In genomic region chr22:45199723-45200122, GRCh38 we compare ENCODE assay signal across 1 cellular context.
TF ChIP-seq lines count a peak whose summit lies in the region.

No MANE protein-coding gene starts in this region.

TF ChIP-seq in IMR-90, 13 proteins besides CTCF, POLR2A, EP300 and RAD21:
- TF ChIP-seq USF2 (IDR thresholded peaks at IDR 0.05; ENCODE audit: low read depth, low read length) (no peak), MXI1 (IDR thresholded peaks at IDR 0.05; ENCODE audit: borderline replicate concordance, low read depth, low read length) (no peak), BHLHE40 (IDR thresholded peaks at IDR 0.05; ENCODE audit: low read depth, low read length) (no peak), RFX5 (IDR thresholded peaks at IDR 0.05; ENCODE audit: low read depth, low read length) (no peak), MAZ (IDR thresholded peaks at IDR 0.05; ENCODE audit: borderline replicate concordance, low read depth, low read length) (no peak), FOS (IDR thresholded peaks at IDR 0.05; ENCODE audit: low read depth, low read length) (no peak), MAFK (IDR thresholded peaks at IDR 0.05; ENCODE audit: low read depth, low read length) (no peak), CHD1 (IDR thresholded peaks at IDR 0.05; ENCODE audit: low read depth, low read length) (no peak)
